ENCODE assay signal across 8 cellular contexts in genomic region chr3:194134757-194135515, GRCh38. TPM values are rescaled to one million over a fixed set of nuclear protein-coding genes. Genes with fewer than 3 reads are reported as not detected.
DNase-seq lines count a peak whose midpoint lies in the region; TF ChIP-seq lines count a peak whose summit lies in the region.

No MANE protein-coding gene starts in this region.

- H3K9ac ChIP-seq in HUES48 (ENCODE audit: low read depth, low read length) (peak overlapping the region; percentile 57; the same call in 1 of the 2 replicates), NT2/D1 (ENCODE audit: insufficient read length, low read depth) (peak overlapping the region; percentile 75)

- peaks cover 66 to 87% of the 10 kb centered on the region in 2 donors for H3K27me3 Mint-ChIP-seq in CD8-positive, alpha-beta memory T cell

- H3K9me3 ChIP-seq in CD8-positive, alpha-beta memory T cell (ENCODE audit: low read length) = no peaks in the 10 kb centered on the region
- H3K9me3 ChIP-seq in HUES48 (ENCODE audit: control insufficient read depth, insufficient read depth, low read length) (no peaks in the 10 kb centered on the region), NT2/D1 (ENCODE audit: insufficient read depth, low read length) (no peaks in the 10 kb centered on the region)

- peak; percentile 49 to 83 (median 78) for DNase-seq in CD8-positive, alpha-beta memory T cell
- DNase-seq in GM20000 (ENCODE audit: low spot score) (peak; percentile 91), NT2/D1 (ENCODE audit: low read depth, low spot score) (peak; percentile 89), activated T-cell treated with anti-CD3 and anti-CD28 coated beads for 4 hours (peak; percentile 70), epithelial cell of esophagus (ENCODE audit: low read depth) (peak; percentile 99), mucosa of gallbladder (ENCODE audit: low spot score) (peak; percentile 93)
- DNase-seq in stimulated activated CD8-positive, alpha-beta memory T cell treated with anti-CD3 and anti-CD28 coated beads, Interleukin-4, amount 100 ng/mL, for 4 hours (ENCODE audit: low read depth in 2 of 2, low spot score in 1 of 2) = peak; percentile 44 to 74

- POLR2A ChIA-PET in CD8-positive, alpha-beta memory T cell (lab: Charles Lee) = interaction anchor here (0.6 kb wide), 1 partner anchor 34 kb away, joined by 3 read pairs; no protein-coding TSS in a partner anchor

- H3K4me3 Mint-ChIP-seq in CD8-positive, alpha-beta memory T cell = peak overlapping the region; percentile 47 to 91 (median 80)

- CTCF ChIA-PET in CD8-positive, alpha-beta memory T cell (lab: Charles Lee) = no interaction called here

- no peaks in the 10 kb centered on the region for H3K36me3 ChIP-seq in CD8-positive, alpha-beta memory T cell (ENCODE audit: insufficient read depth, low read length)
- H3K36me3 ChIP-seq in HUES48 (ENCODE audit: control insufficient read depth, insufficient read depth, low read length) (no peaks in the 10 kb centered on the region), NT2/D1 (ENCODE audit: insufficient read depth, insufficient read length, low read length) (peaks cover 23% of the 10 kb centered on the region)

- peak overlapping the region in 6 of 8 donors; percentile 58 to 89 (median 72) for H3K27ac Mint-ChIP-seq in CD8-positive, alpha-beta memory T cell

- peaks cover 32% of the 10 kb centered on the region for H3K27me3 ChIP-seq in CD8-positive, alpha-beta memory T cell (ENCODE audit: insufficient read depth, low read length, poor library complexity, severe bottlenecking)
- H3K27me3 ChIP-seq in HUES48 (ENCODE audit: control insufficient read depth, insufficient read depth, low read length) = peaks cover 65% of the 10 kb centered on the region
- peaks cover 25% of the 10 kb centered on the region for H3K27me3 ChIP-seq in NT2/D1 (ENCODE audit: insufficient read depth, insufficient read length)

- no peak for TF ChIP-seq CTCF in GM20000 (IDR thresholded peaks at IDR 0.05; ENCODE audit: extremely low read depth, missing control alignments)
- TF ChIP-seq CTCF in epithelial cell of esophagus (IDR thresholded peaks at IDR 0.05; ENCODE audit: insufficient read depth, low read depth, low read length, missing control alignments) = no peak

- peak overlapping the region; percentile 60 for H3K27ac ChIP-seq in CD8-positive, alpha-beta memory T cell (ENCODE audit: low read depth, low read length)
- H3K27ac ChIP-seq in HUES48 (ENCODE audit: low read depth, low read length) = peak overlapping the region; percentile 96

- no peaks in the 10 kb centered on the region for H3K36me3 Mint-ChIP-seq in CD8-positive, alpha-beta memory T cell

- peaks cover 38 to 63% (median 51%) of the 10 kb centered on the region in 3 donors for H3K4me1 Mint-ChIP-seq in CD8-positive, alpha-beta memory T cell

- H3K9me3 Mint-ChIP-seq in CD8-positive, alpha-beta memory T cell = peaks cover 0 to 4% (median 0%) of the 10 kb centered on the region in 5 donors

- peaks cover 32% of the 10 kb centered on the region for H3K4me1 ChIP-seq in CD8-positive, alpha-beta memory T cell (ENCODE audit: insufficient read depth, low read length)
- H3K4me1 ChIP-seq in HUES48 (ENCODE audit: control insufficient read depth, insufficient read depth, low read length) (peaks cover 57% of the 10 kb centered on the region), NT2/D1 (ENCODE audit: insufficient read depth, insufficient read length) (peaks cover 25% of the 10 kb centered on the region)

- H3K4me3 ChIP-seq in CD8-positive, alpha-beta memory T cell (ENCODE audit: low read length) = peak overlapping the region; percentile 54
- H3K4me3 ChIP-seq in HUES48 (ENCODE audit: low read depth, low read length) = peak overlapping the region; percentile 69
- peak overlapping the region; percentile 45 for H3K4me3 ChIP-seq in NT2/D1 (ENCODE audit: insufficient read length, low read depth)
- peak overlapping the region; percentile 54 for H3K4me3 ChIP-seq in epithelial cell of esophagus (ENCODE audit: low read length)

RNA-seq across cellular contexts. Expression of gene HES1, which starts 1.0 kb away (rescaled TPM):
- total RNA-seq in CD8-positive, alpha-beta memory T cell = not detected
- polyA plus RNA-seq in CD8-positive, alpha-beta memory T cell = not detected
- 54.1 TPM for total RNA-seq in mucosa of gallbladder

Comparison
In these comparisons a context has a peak if more than half of its experiments do, and no peak if none do; other contexts are left out.
1. Peak in every context shown above with its lines: DNase-seq, H3K4me3 ChIP-seq and H3K27ac ChIP-seq.
2. RNA of gene HES1, which starts 1.0 kb away (total RNA-seq): 54.1 TPM in mucosa of gallbladder (single experiment); not detected in CD8-positive, alpha-beta memory T cell; every median in the first group is over 10 times any median in the second.